In the genomic region with DNA sequence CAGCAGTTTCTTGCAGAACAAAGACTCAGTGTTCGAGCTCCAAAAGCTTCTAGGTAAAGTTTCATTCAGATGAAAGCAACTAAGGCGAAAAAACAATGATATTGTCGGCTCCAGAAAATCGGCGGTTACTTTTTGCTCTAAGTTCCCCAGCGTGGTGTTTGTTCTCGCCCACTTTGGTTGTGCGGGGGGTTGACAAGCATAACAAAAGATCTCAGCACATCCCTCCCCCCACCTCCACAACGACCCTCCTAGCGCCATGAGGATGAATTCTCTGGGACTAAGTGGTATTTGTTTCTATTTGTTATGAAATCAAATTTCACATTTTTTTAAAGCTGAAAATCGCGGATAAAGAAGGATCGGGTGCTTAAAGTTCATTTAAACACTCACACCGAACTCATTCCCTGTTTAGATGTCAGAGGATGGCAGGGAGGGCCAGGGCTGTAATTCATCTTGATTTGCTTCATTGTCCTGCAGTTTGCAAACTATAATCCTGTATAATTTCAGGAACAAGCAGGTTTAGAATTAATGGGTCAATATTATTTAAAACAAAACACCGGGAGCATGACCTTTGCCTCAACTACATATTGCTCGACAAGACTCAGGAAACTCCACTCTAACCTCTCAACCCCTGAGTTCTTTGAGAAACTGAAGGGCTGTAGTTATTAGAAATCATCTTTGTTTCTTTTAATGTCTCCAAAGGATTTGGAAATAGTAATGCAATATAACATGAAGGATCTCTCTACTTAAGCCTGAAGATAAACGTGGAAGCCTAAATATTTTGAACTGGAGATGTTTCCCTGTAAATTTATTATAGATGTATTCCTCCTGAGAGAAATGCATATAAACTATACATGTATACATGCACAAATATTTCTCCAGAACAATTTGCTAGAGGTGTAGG, we compare ENCODE assay signal across 20 cellular contexts. TPM values are rescaled to one million over a fixed set of nuclear protein-coding genes. Genes with fewer than 3 reads are reported as not detected.
A peak's percentile ranks its signal among the peaks of the same experiment; 100 is the strongest.
DNase-seq lines count a peak whose midpoint lies in the region; ATAC-seq and TF ChIP-seq lines count a peak whose summit lies in the region.
"Had no signal": no experiment of that assay in that cellular context is flagged by ENCODE, and none has a peak within 500 bp of the region (broad histone marks: within the 10 kb centered on the region; RNA-seq: fewer than 3 reads in every experiment).

No MANE protein-coding gene starts in this region.

- peak overlapping the region; percentile 91 for H3K27ac Mint-ChIP-seq in progenitor cell of endocrine pancreas
- H3K27ac Mint-ChIP-seq: activated naive CD4-positive, alpha-beta T cell treated with anti-CD3 and anti-CD28 coated beads, Interleukin-2, amount 50 U/mL, for 24 hours; stimulated activated effector memory CD8-positive, alpha-beta T cell treated with anti-CD3 and anti-CD28 coated beads, Interleukin-12 subunit alpha, Interleukin-12 subunit beta, amount 100 ng/mL, for 72 hours had no signal

- DNase-seq in H7 (peak; percentile 59), amniotic epithelial cell (ENCODE audit: low read depth) (peak; percentile 57), iPS DF 6.9 (ENCODE audit: low read depth, low spot score) (no peak), progenitor cell of endocrine pancreas (ENCODE audit: low spot score, unreplicated experiment) (no peak), NCI-H1105 (lab: John Stamatoyannopoulos, UW) (no peak), OCI-M1 (lab: John Stamatoyannopoulos, UW) (no peak)
- DNase-seq: activated T-cell treated with anti-CD3 and anti-CD28 coated beads for 4 hours, AML-193, body of pancreas, cortex of kidney, GM23248, Karpas-422, left cardiac atrium, NCI-H1417, thyroid gland had no signal

- H3K27me3 ChIP-seq in H7 (ENCODE audit: control insufficient read depth, insufficient read depth, low read length), result peaks cover 70% of the 10 kb centered on the region; the same call in 1 of the 2 replicates
- H3K27me3 ChIP-seq in iPS DF 6.9 (ENCODE audit: control insufficient read depth, insufficient read depth, low read length), result peaks cover 63% of the 10 kb centered on the region

- no peak overlapping the region for H3K27ac ChIP-seq in iPS DF 6.9 (ENCODE audit: low read length)
- H3K27ac ChIP-seq: body of pancreas, GM23248, pancreas, SK-N-MC, thyroid gland had no signal

- no peak for TF ChIP-seq CTCF in progenitor cell of endocrine pancreas (IDR thresholded peaks at IDR 0.05; ENCODE audit: unreplicated experiment)

- H3K4me1 Mint-ChIP-seq in progenitor cell of endocrine pancreas (ENCODE audit: low read depth), result peaks cover 19% of the 10 kb centered on the region

- peak overlapping the region; percentile 63 for H3K4me3 ChIP-seq in H7 (ENCODE audit: insufficient read depth, low read depth, low read length)
- H3K4me3 ChIP-seq in iPS DF 6.9 (ENCODE audit: low read length), result peak overlapping the region; percentile 21; the same call in 1 of the 2 replicates
- H3K4me3 ChIP-seq: body of pancreas, GM23248, pancreas, SK-N-MC, thyroid gland had no signal

- no peak for ATAC-seq in GM18873 (IDR thresholded peaks at IDR 0.05; ENCODE audit: low FRiP score, unreplicated experiment)
- ATAC-seq: body of pancreas; pancreas; stimulated activated effector memory CD8-positive, alpha-beta T cell treated with anti-CD3 and anti-CD28 coated beads, Interleukin-12 subunit alpha, Interleukin-12 subunit beta, amount 100 ng/mL, for 72 hours had no signal

- no peaks in the 10 kb centered on the region for H3K36me3 Mint-ChIP-seq in progenitor cell of endocrine pancreas (ENCODE audit: insufficient read depth)
- H3K36me3 Mint-ChIP-seq: stimulated activated effector memory CD8-positive, alpha-beta T cell treated with anti-CD3 and anti-CD28 coated beads, Interleukin-12 subunit alpha, Interleukin-12 subunit beta, amount 100 ng/mL, for 72 hours had no signal

- H3K4me3 Mint-ChIP-seq in progenitor cell of endocrine pancreas (ENCODE audit: low read depth), result peak overlapping the region; percentile 67
- H3K4me3 Mint-ChIP-seq: activated naive CD4-positive, alpha-beta T cell treated with anti-CD3 and anti-CD28 coated beads, Interleukin-2, amount 50 U/mL, for 24 hours; stimulated activated effector memory CD8-positive, alpha-beta T cell treated with anti-CD3 and anti-CD28 coated beads, Interleukin-12 subunit alpha, Interleukin-12 subunit beta, amount 100 ng/mL, for 72 hours had no signal

- peaks cover 87% of the 10 kb centered on the region for H3K27me3 Mint-ChIP-seq in progenitor cell of endocrine pancreas

- H3K36me3 ChIP-seq in H7 (replicated peaks; ENCODE audit: control insufficient read depth, insufficient read depth, low read length) (no peaks in the 10 kb centered on the region), iPS DF 6.9 (ENCODE audit: control insufficient read depth, insufficient read depth, low read length) (no peaks in the 10 kb centered on the region)
- H3K36me3 ChIP-seq: pancreas, thyroid gland had no signal

- H3K4me1 ChIP-seq in iPS DF 6.9 (ENCODE audit: control insufficient read depth, insufficient read depth, low read length), result peaks cover 5% of the 10 kb centered on the region; the same call in 1 of the 2 replicates

- H3K9me3 Mint-ChIP-seq in progenitor cell of endocrine pancreas (ENCODE audit: low read depth), result no peaks in the 10 kb centered on the region
- H3K9me3 Mint-ChIP-seq: stimulated activated effector memory CD8-positive, alpha-beta T cell treated with anti-CD3 and anti-CD28 coated beads, Interleukin-12 subunit alpha, Interleukin-12 subunit beta, amount 100 ng/mL, for 72 hours had no signal

- no CpG with 5 or more reads among the region's 17 CpGs for WGBS in iPS DF 6.9 (ENCODE audit: insufficient coverage, insufficient read length)

- no peaks in the 10 kb centered on the region for H3K9me3 ChIP-seq in iPS DF 6.9 (ENCODE audit: control insufficient read depth, insufficient read depth, low read length)
- H3K9me3 ChIP-seq: pancreas, thyroid gland had no signal

RNA-seq across cellular contexts. Expression of a gene that starts 6.5 kb away (rescaled TPM):
- 87.1 and 92.3 TPM in 2 replicates for total RNA-seq in H7 (2014; rRNA removed; shearing (Covaris generic))
- total RNA-seq in progenitor cell of endocrine pancreas, result 5.3 and 7.4 TPM in 2 replicates
- total RNA-seq: body of pancreas, thyroid gland had no signal

Comparison
In these comparisons a context has a peak if more than half of its experiments do, and no peak if none do; other contexts are left out.
1. DNase-seq: peak in H7 (single experiment) and amniotic epithelial cell (single experiment); none in iPS DF 6.9 (single experiment), progenitor cell of endocrine pancreas (single experiment), NCI-H1105 (single experiment) and OCI-M1 (single experiment).
2. RNA of a gene that starts 6.5 kb away (total RNA-seq): 87.1 to 92.3 TPM in H7; 5.3 to 7.4 TPM in progenitor cell of endocrine pancreas; every median in the first group is over 10 times any median in the second.